Comparison of ENCODE assay signal across 16 cellular contexts in the genomic region with DNA sequence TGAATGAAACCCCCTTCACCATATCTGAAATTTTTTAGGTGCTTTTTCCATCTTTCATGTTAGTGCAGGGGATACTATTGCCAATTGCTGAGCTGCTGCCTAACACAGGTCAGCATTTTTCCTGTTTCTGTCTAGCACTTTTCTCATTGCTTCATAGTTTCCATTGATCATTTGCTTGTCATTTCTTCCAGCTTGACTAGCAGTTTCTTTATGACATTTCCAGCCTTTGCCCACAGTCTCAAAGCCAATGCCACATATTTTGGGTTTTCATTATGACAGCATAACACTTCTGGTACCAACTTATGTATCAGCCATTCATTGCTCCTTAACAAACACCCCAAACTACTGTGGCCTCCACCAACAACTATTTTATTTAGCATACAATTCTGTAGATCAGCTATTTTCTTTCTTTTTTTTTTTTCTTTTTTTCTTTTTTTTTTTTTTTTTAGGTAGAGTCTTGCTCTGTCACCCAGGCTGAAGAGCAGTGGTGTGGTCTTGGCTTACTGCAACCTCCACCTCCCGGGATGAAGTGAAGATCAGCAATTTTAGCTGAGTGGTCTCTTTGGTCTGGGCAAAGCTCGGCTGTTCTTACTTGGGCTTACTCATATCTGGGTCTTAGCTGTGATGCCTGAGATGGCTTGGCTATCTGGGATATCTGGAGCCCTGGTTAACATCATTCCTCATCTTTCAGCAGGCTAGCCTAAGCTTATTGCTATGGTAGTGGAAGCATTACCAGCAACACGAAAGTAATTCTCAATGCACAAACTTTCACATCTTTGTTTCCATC.
A peak's percentile ranks its signal among the peaks of the same experiment; 100 is the strongest.
DNase-seq lines count a peak whose midpoint lies in the region; ATAC-seq, FAIRE-seq and TF ChIP-seq lines count a peak whose summit lies in the region.
"Had no signal": no experiment of that assay in that cellular context is flagged by ENCODE, and none has a peak within 500 bp of the region (broad histone marks: within the 10 kb centered on the region; RNA-seq: fewer than 3 reads in every experiment).

No MANE protein-coding gene starts in this region.

- in situ Hi-C loops in GM12878 (cut with MboI): no loop called here

- peak; percentile 51 for DNase-seq in activated CD4-positive, alpha-beta T cell treated with anti-CD3 and anti-CD28 coated beads for 36 hours
- no peak for DNase-seq in activated CD4-positive, alpha-beta T cell treated with anti-CD3 and anti-CD28 coated beads for 1 hour
- DNase-seq in GM10266 (ENCODE audit: extremely low spot score) (peak; percentile 38), GM12878 (ENCODE audit: low read depth, low spot score) (no peak), SW 1271 (lab: John Stamatoyannopoulos, UW) (no peak), small intestine (no peak), Peyer's patch (no peak)
- DNase-seq: 8988T; NCI-H526 treated with DMSO at 0.1 percent for 48 hours; PC-3; right cardiac atrium; stimulated activated naive CD4-positive, alpha-beta T cell had no signal

- no peak overlapping the region for H3K4me3 ChIP-seq in GM12878
- H3K4me3 ChIP-seq in small intestine (ENCODE audit: low read depth in 1 of 2, low read length in 2 of 2): no peak overlapping the region
- H3K4me3 ChIP-seq in Peyer's patch: no peak overlapping the region

- POLR2A ChIA-PET in activated CD4-positive, alpha-beta T cell treated with anti-CD3 and anti-CD28 coated beads for 36 hours (lab: Charles Lee): interaction anchor here (0.7 to 0.9 kb wide), 4 partner anchors 12 to 112 kb away, joined by 3 read pairs; no protein-coding TSS in a partner anchor
- POLR2A ChIA-PET in GM12878 (lab: Charles Lee): interaction anchor here (0.5 to 0.6 kb wide), 2 partner anchors 13 to 118 kb away, joined by 3 read pairs; no protein-coding TSS in a partner anchor

- peak overlapping the region; percentile 87 for H3K27ac Mint-ChIP-seq in activated CD4-positive, alpha-beta T cell treated with anti-CD3 and anti-CD28 coated beads for 36 hours

- H3K9ac ChIP-seq in GM12878 (ENCODE audit: control insufficient read depth, insufficient read depth, low read length): no peak overlapping the region

- H3K4me1 ChIP-seq in GM12878 (ENCODE audit: control insufficient read depth, insufficient read depth, low read length) (no peaks in the 10 kb centered on the region), small intestine (ENCODE audit: control insufficient read depth in 2 of 2, insufficient read depth in 1 of 2, low read depth in 1 of 2, low read length in 1 of 2) (no peaks in the 10 kb centered on the region), Peyer's patch (peaks cover 0 to 4% (median 0%) of the 10 kb centered on the region in 4 donors)

- intact Hi-C loops in activated CD4-positive, alpha-beta T cell treated with anti-CD3 and anti-CD28 coated beads for 36 hours (cut with DNase I, micrococcal nuclease): loop anchor here (1.0 to 5.0 kb wide), 14 partner anchors 74 to 1008 kb away; partner anchors contain the start of gene EPC1 (in 1 of the 2)
- intact Hi-C loops in GM12878 (cut with micrococcal nuclease; ENCODE audit: unreplicated experiment): no loop called here

- peak; percentile 97 for ATAC-seq in activated CD4-positive, alpha-beta T cell treated with anti-CD3 and anti-CD28 coated beads for 36 hours
- ATAC-seq in HG02981 (IDR thresholded peaks at IDR 0.05; ENCODE audit: unreplicated experiment) (peak; percentile 34), GM12878 (peak; percentile 82)
- ATAC-seq: PC-3, right cardiac atrium, SK-N-SH treated with all-trans-retinoic acid at 6 μM for 48 hours had no signal

- no peaks in the 10 kb centered on the region for H3K9me3 ChIP-seq in GM12878 (replicated peaks; ENCODE audit: control insufficient read depth, insufficient read depth, low read length)
- H3K9me3 ChIP-seq in small intestine (ENCODE audit: control insufficient read depth, low read depth): no peaks in the 10 kb centered on the region
- H3K9me3 ChIP-seq in Peyer's patch: no peaks in the 10 kb centered on the region
- H3K9me3 ChIP-seq: neutrophil had no signal

- no peak for TF ChIP-seq EP300 in GM12878 (IDR thresholded peaks at IDR 0.05; ENCODE audit: borderline replicate concordance in 1 of 2, control insufficient read depth in 1 of 2, low read depth in 2 of 2, low read length in 2 of 2)

- TF ChIP-seq POLR2A in GM12878 (IDR thresholded peaks at IDR 0.05; ENCODE audit: low read depth, low read length): no peak
- TF ChIP-seq POLR2A in Peyer's patch (IDR thresholded peaks at IDR 0.05): no peak

- no TSS peak for BruUV-seq in GM12878 (replicated peaks; lab: Mats Ljungman, UMichigan)

- H3K27me3 ChIP-seq in GM12878 (replicated peaks in 1 of 2; ENCODE audit: control insufficient read depth in 2 of 2, insufficient read depth in 2 of 2, low read length in 1 of 2): no peaks in the 10 kb centered on the region
- no peaks in the 10 kb centered on the region for H3K27me3 ChIP-seq in small intestine (ENCODE audit: control insufficient read depth in 2 of 2, insufficient read depth in 2 of 2, low read length in 2 of 2)
- H3K27me3 ChIP-seq in Peyer's patch: no peaks in the 10 kb centered on the region
- H3K27me3 ChIP-seq: neutrophil had no signal

- FAIRE-seq in GM12878 (lab: Jason Lieb, UNC) (no peak), small intestine (lab: Jason Lieb, UNC) (no peak)
- FAIRE-seq: astrocyte had no signal

- peaks cover 2% of the 10 kb centered on the region for H3K27me3 Mint-ChIP-seq in activated CD4-positive, alpha-beta T cell treated with anti-CD3 and anti-CD28 coated beads for 36 hours

- WGBS in GM12878 (ENCODE audit: insufficient coverage, insufficient replicate concordance, low lambda C conversion rate, missing lambda C conversion rate): 14% methylated on average over 3 of the region's 3 CpGs
- WGBS in small intestine, 3 donors: 79 to 85% (median 80%) methylated on average over 3 of the region's 3 CpGs

- no peak overlapping the region for H3K27ac ChIP-seq in GM12878 (ENCODE audit: control insufficient read depth, insufficient read depth)
- H3K27ac ChIP-seq in small intestine (ENCODE audit: low read depth in 1 of 2, low read length in 1 of 2): no peak overlapping the region
- H3K27ac ChIP-seq in Peyer's patch: no peak overlapping the region
- H3K27ac ChIP-seq: neutrophil had no signal

- RAD21 ChIA-PET in GM12878 (lab: Charles Lee; ENCODE audit: unreplicated experiment): no interaction called here

- H3K36me3 Mint-ChIP-seq in activated CD4-positive, alpha-beta T cell treated with anti-CD3 and anti-CD28 coated beads for 36 hours (ENCODE audit: low read depth): no peaks in the 10 kb centered on the region

- no peaks in the 10 kb centered on the region for H4K20me1 ChIP-seq in GM12878 (ENCODE audit: control insufficient read depth, insufficient read depth)

- H3K9me3 Mint-ChIP-seq in activated CD4-positive, alpha-beta T cell treated with anti-CD3 and anti-CD28 coated beads for 36 hours (ENCODE audit: low read depth): no peaks in the 10 kb centered on the region

- no peak overlapping the region for H3K4me2 ChIP-seq in GM12878 (ENCODE audit: control insufficient read depth, insufficient read depth)

- CTCF ChIA-PET in activated CD4-positive, alpha-beta T cell treated with anti-CD3 and anti-CD28 coated beads for 36 hours (lab: Charles Lee): interaction anchor here (0.9 to 3.6 kb wide), 7 partner anchors 9 to 96 kb away, joined by 3 to 16 read pairs (median 6); no protein-coding TSS in a partner anchor
- CTCF ChIA-PET in GM12878 (lab: Yijun Ruan, JAX): interaction anchor here (0.5 to 4.3 kb wide), 3 partner anchors 12 to 124 kb away, joined by 4 to 19 read pairs (median 5); no protein-coding TSS in a partner anchor

- peaks cover 30% of the 10 kb centered on the region for H3K4me1 Mint-ChIP-seq in activated CD4-positive, alpha-beta T cell treated with anti-CD3 and anti-CD28 coated beads for 36 hours

- no peak for TF ChIP-seq RAD21 in GM12878 (IDR thresholded peaks at IDR 0.05; ENCODE audit: insufficient read depth, low read depth, low read length)

- SMC1A ChIA-PET in GM12878 (lab: Charles Lee; ENCODE audit: uncharacterized antibody, unreplicated experiment): interaction anchor here (0.6 to 4.0 kb wide), 6 partner anchors 9 to 971 kb away, joined by 3 to 14 read pairs (median 4); no protein-coding TSS in a partner anchor

- H3K36me3 ChIP-seq in GM12878 (ENCODE audit: control insufficient read depth in 2 of 2, insufficient read depth in 2 of 2, low read length in 1 of 2) (no peaks in the 10 kb centered on the region), small intestine (ENCODE audit: control insufficient read depth in 2 of 2, insufficient read depth in 2 of 2, low read length in 2 of 2) (no peaks in the 10 kb centered on the region), Peyer's patch (no peaks in the 10 kb centered on the region)
- H3K36me3 ChIP-seq: neutrophil had no signal

- H3K4me3 Mint-ChIP-seq in activated CD4-positive, alpha-beta T cell treated with anti-CD3 and anti-CD28 coated beads for 36 hours: peak overlapping the region; percentile 7

- no peak for TF ChIP-seq CTCF in GM10266 (IDR thresholded peaks at IDR 0.05; ENCODE audit: control insufficient read depth, insufficient read depth, low read depth, missing control alignments)
- no peak for TF ChIP-seq CTCF in GM12878 (IDR thresholded peaks at IDR 0.05 in 2 of 3, conservative IDR thresholded peaks at IDR 0.05 in 1 of 3; ENCODE audit: control insufficient read depth in 2 of 3, extremely low read depth in 1 of 3, insufficient read depth in 1 of 3, low read depth in 3 of 3, low read length in 3 of 3)
- no peak for TF ChIP-seq CTCF in Peyer's patch (IDR thresholded peaks at IDR 0.05)

- H2AFZ ChIP-seq in GM12878 (ENCODE audit: control insufficient read depth, low read depth, low read length): no peak overlapping the region

- no peaks in the 10 kb centered on the region for H3K79me2 ChIP-seq in GM12878 (ENCODE audit: control insufficient read depth, insufficient read depth, low read length)

TF ChIP-seq in GM12878, 131 proteins besides CTCF, POLR2A, EP300 and RAD21 (continues in another document):
- 0 out of 2 replicates have a peak, but pooled peaks have one; percentile 40 for TF ChIP-seq DPF2 (IDR thresholded peaks at IDR 0.05)
- TF ChIP-seq MYB (IDR thresholded peaks at IDR 0.05; ENCODE audit: borderline replicate concordance, low read depth, low read length): no peak
- TF ChIP-seq, protein P1, sequence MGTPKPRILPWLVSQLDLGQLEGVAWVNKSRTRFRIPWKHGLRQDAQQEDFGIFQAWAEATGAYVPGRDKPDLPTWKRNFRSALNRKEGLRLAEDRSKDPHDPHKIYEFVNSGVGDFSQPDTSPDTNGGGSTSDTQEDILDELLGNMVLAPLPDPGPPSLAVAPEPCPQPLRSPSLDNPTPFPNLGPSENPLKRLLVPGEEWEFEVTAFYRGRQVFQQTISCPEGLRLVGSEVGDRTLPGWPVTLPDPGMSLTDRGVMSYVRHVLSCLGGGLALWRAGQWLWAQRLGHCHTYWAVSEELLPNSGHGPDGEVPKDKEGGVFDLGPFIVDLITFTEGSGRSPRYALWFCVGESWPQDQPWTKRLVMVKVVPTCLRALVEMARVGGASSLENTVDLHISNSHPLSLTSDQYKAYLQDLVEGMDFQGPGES (IDR thresholded peaks at IDR 0.05): no peak
- TF ChIP-seq ATF7 (IDR thresholded peaks at IDR 0.05; ENCODE audit: low read depth): peak; percentile 47; the same call in 1 of the 2 replicates

Comparison
In these comparisons a context has a peak if more than half of its experiments do, and no peak if none do; other contexts are left out.
1. DNase-seq: peak in activated CD4-positive, alpha-beta T cell treated with anti-CD3 and anti-CD28 coated beads for 36 hours (single experiment) and GM10266 (single experiment); none in activated CD4-positive, alpha-beta T cell treated with anti-CD3 and anti-CD28 coated beads for 1 hour (single experiment), GM12878 (single experiment), SW 1271 (0 of 2), small intestine (single experiment) and Peyer's patch (0 of 3).
2. ATAC-seq: peak in every context shown above with its lines; median percentile 97 in activated CD4-positive, alpha-beta T cell treated with anti-CD3 and anti-CD28 coated beads for 36 hours; 82 in GM12878; 34 in HG02981.